Comparison of ENCODE assay signal across 16 cellular contexts in genomic region chr12:101064721-101065120, GRCh38.
"Had no signal": no experiment of that assay in that cellular context is flagged by ENCODE, and none has a peak within 500 bp of the region (broad histone marks: within the 10 kb centered on the region; RNA-seq: fewer than 3 reads in every experiment).

No MANE protein-coding gene starts in this region.

- FAIRE-seq: endothelial cell of umbilical vein, small intestine had no signal

- H3K27ac ChIP-seq: coronary artery, esophagus muscularis mucosa, neutrophil, stomach, thoracic aorta, transverse colon had no signal

- H3K36me3 Mint-ChIP-seq: naive thymus-derived CD4-positive, alpha-beta T cell had no signal

- H3K27ac Mint-ChIP-seq: endodermal cell; naive thymus-derived CD4-positive, alpha-beta T cell had no signal

- H3K4me3 Mint-ChIP-seq: endodermal cell; naive thymus-derived CD4-positive, alpha-beta T cell had no signal

- H3K4me1 Mint-ChIP-seq: endodermal cell; naive thymus-derived CD4-positive, alpha-beta T cell had no signal

- DNase-seq: effector CD4-positive, alpha-beta T cell; endodermal cell; foreskin fibroblast; naive thymus-derived CD4-positive, alpha-beta T cell; posterior cingulate gyrus; small intestine; stimulated activated CD4-positive, alpha-beta T cell treated with anti-CD3 and anti-CD28 coated beads, Interleukin-12 subunit alpha, Interleukin-12 subunit beta, amount 100 ng/mL, for 4 hours; stimulated activated naive CD4-positive, alpha-beta T cell; stomach; substantia nigra; transverse colon had no signal

- ATAC-seq: naive thymus-derived CD4-positive, alpha-beta T cell had no signal
